Comparison of ENCODE assay signal across 9 cellular contexts in genomic region chr12:27711957-27712356, GRCh38. TPM values are rescaled to one million over a fixed set of nuclear protein-coding genes. Genes with fewer than 3 reads are reported as not detected.
DNase-seq lines count a peak whose midpoint lies in the region; ATAC-seq, FAIRE-seq and TF ChIP-seq lines count a peak whose summit lies in the region.
"Had no signal": no experiment of that assay in that cellular context is flagged by ENCODE, and none has a peak within 500 bp of the region (broad histone marks: within the 10 kb centered on the region; RNA-seq: fewer than 3 reads in every experiment).

No MANE protein-coding gene starts in this region.

- H3K9ac ChIP-seq in H9 (ENCODE audit: extremely low read depth, insufficient read length, low read length) (no peak overlapping the region), kidney (ENCODE audit: low read length in 2 of 2) (no peak overlapping the region)

- no peak overlapping the region for H4K8ac ChIP-seq in H9 (replicated peaks; ENCODE audit: insufficient read length, low read depth, low read length)

- no peak overlapping the region for H2BK20ac ChIP-seq in H9 (ENCODE audit: low read depth, low read length, poor library complexity, severe bottlenecking)

- no peak overlapping the region for H2AK5ac ChIP-seq in H9 (ENCODE audit: insufficient read length, low read length)

- H3K9me3 ChIP-seq in A549 (no peaks in the 10 kb centered on the region), H9 (ENCODE audit: control insufficient read depth, low read depth, low read length) (no peaks in the 10 kb centered on the region), kidney (ENCODE audit: control insufficient read depth in 1 of 2, low read length in 2 of 2) (no peaks in the 10 kb centered on the region)

- no peak overlapping the region for H4K91ac ChIP-seq in H9 (ENCODE audit: insufficient read length, low read depth, low read length)

- H3K27ac Mint-ChIP-seq in H9 = peak overlapping the region in 1 of 3 experiments; percentile 2; a peak in 1 of 7 replicates
- H3K27ac Mint-ChIP-seq in activated CD8-positive, alpha-beta T cell treated with anti-CD3 and anti-CD28 coated beads, Interleukin-2, amount 10 ng/mL, durations not matched to agents 7 days and 5 days = peak overlapping the region; percentile 9

- no peak for TF ChIP-seq RAD21 in A549 (conservative IDR thresholded peaks at IDR 0.05 in 1 of 2, IDR thresholded peaks at IDR 0.05 in 1 of 2)

- peaks cover 16% of the 10 kb centered on the region; the same call in 2 of the 3 replicates for H3K4me1 ChIP-seq in A549
- no peaks in the 10 kb centered on the region for H3K4me1 ChIP-seq in H9 (ENCODE audit: insufficient read depth, low read length)
- peaks cover 4% of the 10 kb centered on the region in 2 donors for H3K4me1 ChIP-seq in kidney (ENCODE audit: control insufficient read depth in 1 of 2, insufficient read depth in 1 of 2, low read depth in 1 of 2, low read length in 2 of 2)

- H3K4ac ChIP-seq in H9 (ENCODE audit: low read depth, low read length) = no peak overlapping the region

- H3K36me3 Mint-ChIP-seq in H9 (ENCODE audit: insufficient read depth in 1 of 3, low read depth in 3 of 3) = peaks cover 12 to 34% (median 16%) of the 10 kb centered on the region in 3 experiments
- H3K36me3 Mint-ChIP-seq in activated CD8-positive, alpha-beta T cell treated with anti-CD3 and anti-CD28 coated beads, Interleukin-2, amount 10 ng/mL, durations not matched to agents 7 days and 5 days (ENCODE audit: low read depth) = peaks cover 25% of the 10 kb centered on the region

- H3K4me1 Mint-ChIP-seq in H9 = peaks cover 15 to 19% of the 10 kb centered on the region in 2 experiments
- H3K4me1 Mint-ChIP-seq in activated CD8-positive, alpha-beta T cell treated with anti-CD3 and anti-CD28 coated beads, Interleukin-2, amount 10 ng/mL, durations not matched to agents 7 days and 5 days (ENCODE audit: low read depth) = peaks cover 23% of the 10 kb centered on the region

- peak overlapping the region; percentile 93 to 95 for H3K4me3 Mint-ChIP-seq in H9
- peak overlapping the region; percentile 91 for H3K4me3 Mint-ChIP-seq in activated CD8-positive, alpha-beta T cell treated with anti-CD3 and anti-CD28 coated beads, Interleukin-2, amount 10 ng/mL, durations not matched to agents 7 days and 5 days

- H4K5ac ChIP-seq in H9 (ENCODE audit: insufficient read length, low read depth, low read length) = no peak overlapping the region

- H2BK5ac ChIP-seq in H9 (ENCODE audit: insufficient read length, low read length) = no peak overlapping the region

- ATAC-seq in A549 = no peak
- no peak for ATAC-seq in activated CD8-positive, alpha-beta T cell treated with anti-CD3 and anti-CD28 coated beads, Interleukin-2, amount 10 ng/mL, durations not matched to agents 7 days and 5 days
- no peak for ATAC-seq in GM19452 (IDR thresholded peaks at IDR 0.05; ENCODE audit: unreplicated experiment)
- no peak for ATAC-seq in HG02571 (IDR thresholded peaks at IDR 0.05; ENCODE audit: unreplicated experiment)
- ATAC-seq in HG03520 (IDR thresholded peaks at IDR 0.05; ENCODE audit: unreplicated experiment) = no peak

- H3K79me1 ChIP-seq in H9 (ENCODE audit: insufficient read depth, low read depth, low read length, poor library complexity, severe bottlenecking) = peaks cover 11% of the 10 kb centered on the region

- no peak for FAIRE-seq in A549 (lab: Jason Lieb, UNC)
- no peak for FAIRE-seq in kidney (lab: Jason Lieb, UNC)

- TF ChIP-seq EP300 in A549 (IDR thresholded peaks at IDR 0.05) = no peak

- H3K18ac ChIP-seq in H9 (ENCODE audit: insufficient read length, low read depth, low read length) = no peak overlapping the region

- H2AFZ ChIP-seq in H9 (ENCODE audit: low read length) = no peak overlapping the region

- DNase-seq in A549 (ENCODE audit: low read depth in 1 of 2, low spot score in 1 of 2) (no peak), H9 (no peak), kidney (no peak), NCI-H1092 (lab: John Stamatoyannopoulos, UW) (no peak)
- DNase-seq in activated CD8-positive, alpha-beta T cell treated with anti-CD3 and anti-CD28 coated beads, Interleukin-2, amount 10 ng/mL, durations not matched to agents 7 days and 5 days = no peak
- DNase-seq: NCI-H1694 had no signal

- no peak overlapping the region for H3K14ac ChIP-seq in H9 (ENCODE audit: insufficient read depth, low read length)

- no peak overlapping the region for H3T11ph ChIP-seq in H9 (ENCODE audit: low read length)

- intact Hi-C loops in kidney (cut with DNase I) = no loop called here

- CTCF ChIA-PET in A549 (lab: Yijun Ruan, JAX) = no interaction called here
- CTCF ChIA-PET in activated CD8-positive, alpha-beta T cell treated with anti-CD3 and anti-CD28 coated beads, Interleukin-2, amount 10 ng/mL, durations not matched to agents 7 days and 5 days (lab: Charles Lee) = no interaction called here

- no peaks in the 10 kb centered on the region for H3K27me3 ChIP-seq in H9 (ENCODE audit: insufficient read depth, low read length)

- H3K27ac ChIP-seq in A549 = no peak overlapping the region
- H3K27ac ChIP-seq in H9 (ENCODE audit: insufficient read length, low read depth, low read length) = no peak overlapping the region
- H3K27ac ChIP-seq in kidney (ENCODE audit: low read depth in 2 of 2, low read length in 2 of 2) = no peak overlapping the region

- H2BK15ac ChIP-seq in H9 (ENCODE audit: low read depth, low read length) = no peak overlapping the region

- no peaks in the 10 kb centered on the region; the same call in none of the 2 replicates for H3K27me3 Mint-ChIP-seq in H9 (ENCODE audit: low read depth)
- peaks cover 16% of the 10 kb centered on the region for H3K27me3 Mint-ChIP-seq in activated CD8-positive, alpha-beta T cell treated with anti-CD3 and anti-CD28 coated beads, Interleukin-2, amount 10 ng/mL, durations not matched to agents 7 days and 5 days (ENCODE audit: low read depth)

- WGBS in A549 (ENCODE audit: missing lambda C conversion rate) = 90% methylated on average over 3 of the region's 3 CpGs
- WGBS in H9 (ENCODE audit: extremely low coverage, insufficient read length, low lambda C conversion rate) = no CpG with 5 or more reads among the region's 3 CpGs

- H3K36me3 ChIP-seq in kidney (ENCODE audit: control insufficient read depth in 1 of 2, insufficient read depth in 2 of 2, low read length in 2 of 2) = no peaks in the 10 kb centered on the region

- no peak overlapping the region for H2BK12ac ChIP-seq in H9 (ENCODE audit: insufficient read length, low read depth, low read length)

- no peak for TF ChIP-seq POLR2A in A549 (IDR thresholded peaks at IDR 0.05; ENCODE audit: low read length)

- no peak overlapping the region for H3K23ac ChIP-seq in H9 (ENCODE audit: insufficient read length, low read depth, low read length)

- H3K79me2 ChIP-seq in H9 (ENCODE audit: insufficient read depth, low read length) = peaks cover 10% of the 10 kb centered on the region; the same call in 1 of the 2 replicates

- H3K4me2 ChIP-seq in A549 = peak overlapping the region; percentile 65
- H3K4me2 ChIP-seq in H9 (ENCODE audit: insufficient read depth, insufficient read length, low read length) = peak overlapping the region; percentile 97

- H2BK120ac ChIP-seq in H9 (ENCODE audit: low read depth, low read length, poor library complexity, severe bottlenecking) = no peak overlapping the region

- POLR2A ChIA-PET in A549 (lab: Yijun Ruan, JAX) = no interaction called here
- POLR2A ChIA-PET in activated CD8-positive, alpha-beta T cell treated with anti-CD3 and anti-CD28 coated beads, Interleukin-2, amount 10 ng/mL, durations not matched to agents 7 days and 5 days (lab: Charles Lee) = interaction anchor here (0.5 to 0.6 kb wide), 2 partner anchors 24 to 789 kb away, joined by 3 read pairs; no protein-coding TSS in a partner anchor

- H3K4me3 ChIP-seq in A549 (peak overlapping the region; percentile 91), kidney (ENCODE audit: low read length in 2 of 2) (peak overlapping the region; percentile 89 to 97)

- peaks cover 5% of the 10 kb centered on the region for H3K23me2 ChIP-seq in H9 (ENCODE audit: insufficient read length, low read depth, low read length, poor library complexity, severe bottlenecking)

- peaks cover 0 to 6% of the 10 kb centered on the region in 2 experiments; a peak in 1 of 5 replicates for H3K9me3 Mint-ChIP-seq in H9
- H3K9me3 Mint-ChIP-seq in activated CD8-positive, alpha-beta T cell treated with anti-CD3 and anti-CD28 coated beads, Interleukin-2, amount 10 ng/mL, durations not matched to agents 7 days and 5 days (ENCODE audit: insufficient read depth) = no peaks in the 10 kb centered on the region

- TF ChIP-seq CTCF in A549 (IDR thresholded peaks at IDR 0.05) (no peak), H9 (conservative IDR thresholded peaks at IDR 0.05) (no peak), kidney (IDR thresholded peaks at IDR 0.05; ENCODE audit: borderline replicate concordance, extremely low read depth, insufficient read depth) (no peak)

- H3K56ac ChIP-seq in H9 (ENCODE audit: insufficient read length, low read depth, low read length) = no peak overlapping the region

- H4K20me1 ChIP-seq in H9 (ENCODE audit: control insufficient read depth, insufficient read depth, insufficient read length) = no peaks in the 10 kb centered on the region

RNA-seq across cellular contexts. Expression of gene MRPS35, which starts 1.3 kb away (rescaled TPM):
- 153 and 186 TPM in 2 replicates for polyA plus RNA-seq in A549 (2011; rRNA removed)
- 76.4 and 79.2 TPM in 2 replicates for polyA plus RNA-seq in A549 (2012; cell fraction: cytosol; rRNA removed)
- 25.0 and 30.8 TPM in 2 replicates for polyA plus RNA-seq in A549 (2012; cell fraction: nucleus; rRNA removed)
- polyA plus RNA-seq in A549 (2017; fragmentation: RNase III; extraction: RNeasy Plus Mini Kit Qiagen cat#74134 plus additional on column Dnase treatment) = 104 to 109 TPM (median 107 TPM) in 3 replicates
- polyA minus RNA-seq in A549 (2011; rRNA and poly(A)+ RNA removed) = 30.2 and 33.1 TPM in 2 replicates
- total RNA-seq in H9 (2021) = 43.6 and 45.4 TPM in 2 replicates
- total RNA-seq in activated CD8-positive, alpha-beta T cell treated with anti-CD3 and anti-CD28 coated beads, Interleukin-2, amount 10 ng/mL, durations not matched to agents 7 days and 5 days = 10 to 100 TPM; 39.1 to 40.0 TPM
- total RNA-seq in kidney = 40.1 TPM
- polyA plus RNA-seq in kidney (ENCODE audit: insufficient read depth, low read depth, low replicate concordance) = 97.8 TPM

RNA-seq across cellular contexts. Expression of gene REP15, which starts 15.7 kb away (rescaled TPM):
- 0.66 and 0.81 TPM in 2 replicates for polyA plus RNA-seq in A549 (2011; rRNA removed)
- 0.17 and 0.33 TPM in 2 replicates for polyA plus RNA-seq in A549 (2012; cell fraction: cytosol; rRNA removed)
- polyA plus RNA-seq in A549 (2012; cell fraction: nucleus; rRNA removed) = 0.22 and 0.50 TPM in 2 replicates
- polyA plus RNA-seq in A549 (2017; fragmentation: RNase III; extraction: RNeasy Plus Mini Kit Qiagen cat#74134 plus additional on column Dnase treatment) = 0.34 to 0.83 TPM (median 0.41 TPM) in 3 replicates
- polyA minus RNA-seq in A549 (2011; rRNA and poly(A)+ RNA removed) = 0.54 and 1.2 TPM in 2 replicates
- total RNA-seq in H9 (2021) = 0.20 and 1.3 TPM in 2 replicates
- total RNA-seq in activated CD8-positive, alpha-beta T cell treated with anti-CD3 and anti-CD28 coated beads, Interleukin-2, amount 10 ng/mL, durations not matched to agents 7 days and 5 days = under 1 TPM in 1 of 2 experiments, not detected in 1; 0.42 TPM
- 3.2 TPM for total RNA-seq in kidney
- polyA plus RNA-seq in kidney (ENCODE audit: insufficient read depth, low read depth, low replicate concordance) = 1.3 TPM
